In genomic region chr11:106999203-106999602, GRCh38 we compare ENCODE assay signal across 19 cellular contexts. TPM values are rescaled to one million over a fixed set of nuclear protein-coding genes. Genes with fewer than 3 reads are reported as not detected.
"Had no signal": no experiment of that assay in that cellular context is flagged by ENCODE, and none has a peak within 500 bp of the region (broad histone marks: within the 10 kb centered on the region; RNA-seq: fewer than 3 reads in every experiment).

No MANE protein-coding gene starts in this region.

- DNase-seq: colonic mucosa; dermis blood vessel endothelial cell; heart right ventricle; hypothalamus; islet precursor cell; mammary epithelial cell; mucosa of descending colon; naive thymus-derived CD8-positive, alpha-beta T cell; posterior cingulate gyrus; stimulated activated CD4-positive, alpha-beta T cell treated with anti-CD3 and anti-CD28 coated beads, Interleukin-12 subunit alpha, Interleukin-12 subunit beta, amount 100 ng/mL, for 4 hours; stimulated activated naive CD4-positive, alpha-beta T cell; stomach; substantia nigra; trophoblast cell had no signal

- H3K4me1 ChIP-seq: colonic mucosa, stomach had no signal

- H3K36me3 Mint-ChIP-seq: naive thymus-derived CD8-positive, alpha-beta T cell had no signal

- H3K27ac Mint-ChIP-seq: naive thymus-derived CD8-positive, alpha-beta T cell had no signal

- H3K36me3 ChIP-seq: colonic mucosa, heart right ventricle, neutrophil, stomach, thoracic aorta had no signal

- H3K9me3 ChIP-seq: colonic mucosa, heart right ventricle, mucosa of descending colon, neutrophil, stomach, thoracic aorta had no signal

- H3K27ac ChIP-seq: colonic mucosa, neutrophil, skin epidermis, stomach, thoracic aorta had no signal

- H3K27me3 ChIP-seq: colonic mucosa, heart right ventricle, neutrophil, stomach had no signal

- H3K4me1 Mint-ChIP-seq: naive thymus-derived CD8-positive, alpha-beta T cell had no signal

- H3K4me3 ChIP-seq: colonic mucosa, heart right ventricle, mucosa of descending colon, skin epidermis, stomach, thoracic aorta had no signal

- ATAC-seq: heart right ventricle; left lobe of liver; mucosa of descending colon; naive thymus-derived CD8-positive, alpha-beta T cell; sciatic nerve had no signal

- H3K4me3 Mint-ChIP-seq: naive thymus-derived CD8-positive, alpha-beta T cell had no signal

RNA-seq across cellular contexts. Expression of gene GUCY1A2, which starts 19.1 kb away (rescaled TPM):
- total RNA-seq: naive thymus-derived CD8-positive, alpha-beta T cell had no signal
